In the genomic region with DNA sequence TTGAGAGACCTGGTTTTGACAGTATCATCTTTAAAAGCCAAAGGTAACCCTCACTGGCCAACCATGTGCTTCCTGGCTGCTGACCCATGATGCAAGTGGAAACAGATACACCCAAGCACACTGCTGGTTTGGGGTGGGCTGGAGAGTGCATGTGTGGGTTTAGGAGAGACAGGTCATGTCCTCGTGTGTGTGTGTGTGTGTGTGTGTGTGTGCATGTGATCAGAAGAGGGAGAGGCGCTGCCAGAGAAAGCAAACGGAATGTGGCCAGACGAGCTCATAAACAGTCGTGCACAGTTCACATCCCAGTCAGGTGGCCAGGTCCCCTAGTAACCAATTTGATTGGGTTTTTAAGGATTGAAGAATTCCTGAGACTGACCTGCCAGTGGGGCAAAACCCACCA, we compare ENCODE assay signal across 30 cellular contexts.
"Had no signal": no experiment of that assay in that cellular context is flagged by ENCODE, and none has a peak within 500 bp of the region (broad histone marks: within the 10 kb centered on the region; RNA-seq: fewer than 3 reads in every experiment).

No MANE protein-coding gene starts in this region.

- H3K4me3 ChIP-seq: colonic mucosa, gastrocnemius medialis, left ventricle myocardium inferior, lung, sigmoid colon, thoracic aorta, upper lobe of left lung had no signal

- H3K27ac ChIP-seq: colonic mucosa, gastrocnemius medialis, left ventricle myocardium inferior, sigmoid colon, thoracic aorta, upper lobe of left lung had no signal

- H3K27me3 Mint-ChIP-seq: activated CD4-positive, alpha-beta T cell treated with anti-CD3 and anti-CD28 coated beads, Interleukin-2, amount 10 ng/mL, durations not matched to agents 7 days and 5 days; activated CD8-positive, alpha-beta memory T cell treated with anti-CD3 and anti-CD28 coated beads, Interleukin-2, amount 10 ng/mL, durations not matched to agents 7 days and 5 days; activated naive CD8-positive, alpha-beta T cell; stimulated activated naive CD8-positive, alpha-beta T cell treated with anti-CD3 and anti-CD28 coated beads, Interleukin-15, Interleukin-2, amounts not matched to agents 100 ng/mL and 50 ng/mL, for 24 hours had no signal

- H3K4me1 Mint-ChIP-seq: activated CD4-positive, alpha-beta T cell treated with anti-CD3 and anti-CD28 coated beads, Interleukin-2, amount 10 ng/mL, durations not matched to agents 7 days and 5 days; activated CD8-positive, alpha-beta memory T cell treated with anti-CD3 and anti-CD28 coated beads, Interleukin-2, amount 10 ng/mL, durations not matched to agents 7 days and 5 days; natural killer cell; stimulated activated effector memory CD8-positive, alpha-beta T cell treated with anti-CD3 and anti-CD28 coated beads, Interleukin-12 subunit alpha, Interleukin-12 subunit beta, amount 100 ng/mL, for 72 hours had no signal

- H3K27me3 ChIP-seq: colonic mucosa, gastrocnemius medialis, sigmoid colon, upper lobe of left lung had no signal

- H3K4me3 Mint-ChIP-seq: activated CD4-positive, alpha-beta T cell treated with anti-CD3 and anti-CD28 coated beads, Interleukin-2, amount 10 ng/mL, durations not matched to agents 7 days and 5 days; activated CD8-positive, alpha-beta memory T cell treated with anti-CD3 and anti-CD28 coated beads, Interleukin-2, amount 10 ng/mL, durations not matched to agents 7 days and 5 days; activated CD8-positive, alpha-beta T cell treated with anti-CD3 and anti-CD28 coated beads, Interleukin-2, amount 10 ng/mL, durations not matched to agents 7 days and 5 days; activated naive CD8-positive, alpha-beta T cell; activated T-cell treated with anti-CD3 and anti-CD28 coated beads, Interleukin-2, amount 50 U/mL, for 72 hours; natural killer cell; stimulated activated effector memory CD8-positive, alpha-beta T cell treated with anti-CD3 and anti-CD28 coated beads, Interleukin-12 subunit alpha, Interleukin-12 subunit beta, amount 100 ng/mL, for 72 hours; stimulated activated naive CD8-positive, alpha-beta T cell treated with anti-CD3 and anti-CD28 coated beads, Interleukin-15, Interleukin-2, amounts not matched to agents 100 ng/mL and 50 ng/mL, for 24 hours; T-helper 1 cell treated with Interleukin-12 subunit alpha and Interleukin-12 subunit beta and Interleukin-4 antibody, amounts not matched to agents 30 μg/mL and 1 μg/mL, for 36 hours; WTC11 had no signal

- H3K36me3 Mint-ChIP-seq: activated CD8-positive, alpha-beta memory T cell treated with anti-CD3 and anti-CD28 coated beads, Interleukin-2, amount 10 ng/mL, durations not matched to agents 7 days and 5 days; natural killer cell; stimulated activated effector memory CD8-positive, alpha-beta T cell treated with anti-CD3 and anti-CD28 coated beads, Interleukin-12 subunit alpha, Interleukin-12 subunit beta, amount 100 ng/mL, for 72 hours had no signal

- H3K4me1 ChIP-seq: colonic mucosa, left ventricle myocardium inferior, sigmoid colon, upper lobe of left lung had no signal

- DNase-seq: activated CD4-positive, alpha-beta T cell treated with anti-CD3 and anti-CD28 coated beads for 1 hour; activated CD4-positive, alpha-beta T cell treated with anti-CD3 and anti-CD28 coated beads, Interleukin-2, amount 10 ng/mL, durations not matched to agents 7 days and 5 days; activated CD8-positive, alpha-beta memory T cell treated with anti-CD3 and anti-CD28 coated beads, Interleukin-2, amount 10 ng/mL, durations not matched to agents 7 days and 5 days; activated CD8-positive, alpha-beta T cell treated with anti-CD3 and anti-CD28 coated beads, Interleukin-2, amount 10 ng/mL, durations not matched to agents 7 days and 5 days; activated naive CD4-positive, alpha-beta T cell treated with Interleukin-2 at 50 U/mL for 16 hours; activated T-cell treated with anti-CD3 and anti-CD28 coated beads, Interleukin-2, amount 50 U/mL, for 72 hours; anterior cingulate cortex; cerebellar nuclear complex; colonic mucosa; effector CD8-positive, alpha-beta T cell; gastrocnemius medialis; glutamatergic neuron; left ventricle myocardium inferior; mesendoderm; natural killer cell; posterior cingulate gyrus; retina; sigmoid colon; small intestine; stimulated activated CD4-positive, alpha-beta T cell treated with anti-CD3 and anti-CD28 coated beads, Interleukin-4, amount 100 ng/mL, for 24 hours; SW 1271; T1000; upper lobe of left lung had no signal

- ATAC-seq: activated CD8-positive, alpha-beta memory T cell treated with anti-CD3 and anti-CD28 coated beads, Interleukin-2, amount 10 ng/mL, durations not matched to agents 7 days and 5 days; activated CD8-positive, alpha-beta T cell treated with anti-CD3 and anti-CD28 coated beads, Interleukin-2, amount 10 ng/mL, durations not matched to agents 7 days and 5 days; activated T-cell treated with anti-CD3 and anti-CD28 coated beads, Interleukin-2, amount 50 U/mL, for 72 hours; gastrocnemius medialis; natural killer cell; stimulated activated effector memory CD8-positive, alpha-beta T cell treated with anti-CD3 and anti-CD28 coated beads, Interleukin-12 subunit alpha, Interleukin-12 subunit beta, amount 100 ng/mL, for 72 hours; WTC11 had no signal

- H3K36me3 ChIP-seq: colonic mucosa, gastrocnemius medialis, left ventricle myocardium inferior, sigmoid colon, thoracic aorta, upper lobe of left lung had no signal

- H3K9me3 Mint-ChIP-seq: activated CD4-positive, alpha-beta T cell treated with anti-CD3 and anti-CD28 coated beads, Interleukin-2, amount 10 ng/mL, durations not matched to agents 7 days and 5 days; stimulated activated naive CD8-positive, alpha-beta T cell treated with anti-CD3 and anti-CD28 coated beads, Interleukin-15, Interleukin-2, amounts not matched to agents 100 ng/mL and 50 ng/mL, for 24 hours; T-helper 1 cell treated with Interleukin-12 subunit alpha and Interleukin-12 subunit beta and Interleukin-4 antibody, amounts not matched to agents 30 μg/mL and 1 μg/mL, for 36 hours had no signal

- H3K27ac Mint-ChIP-seq: activated CD4-positive, alpha-beta T cell treated with anti-CD3 and anti-CD28 coated beads, Interleukin-2, amount 10 ng/mL, durations not matched to agents 7 days and 5 days; activated CD8-positive, alpha-beta memory T cell treated with anti-CD3 and anti-CD28 coated beads, Interleukin-2, amount 10 ng/mL, durations not matched to agents 7 days and 5 days; activated CD8-positive, alpha-beta T cell treated with anti-CD3 and anti-CD28 coated beads, Interleukin-2, amount 10 ng/mL, durations not matched to agents 7 days and 5 days; activated naive CD8-positive, alpha-beta T cell; activated T-cell treated with anti-CD3 and anti-CD28 coated beads, Interleukin-2, amount 50 U/mL, for 72 hours; natural killer cell; stimulated activated effector memory CD8-positive, alpha-beta T cell treated with anti-CD3 and anti-CD28 coated beads, Interleukin-12 subunit alpha, Interleukin-12 subunit beta, amount 100 ng/mL, for 72 hours; stimulated activated naive CD8-positive, alpha-beta T cell treated with anti-CD3 and anti-CD28 coated beads, Interleukin-15, Interleukin-2, amounts not matched to agents 100 ng/mL and 50 ng/mL, for 24 hours; T-helper 1 cell treated with Interleukin-12 subunit alpha and Interleukin-12 subunit beta and Interleukin-4 antibody, amounts not matched to agents 30 μg/mL and 1 μg/mL, for 36 hours had no signal
